In the genomic region with DNA sequence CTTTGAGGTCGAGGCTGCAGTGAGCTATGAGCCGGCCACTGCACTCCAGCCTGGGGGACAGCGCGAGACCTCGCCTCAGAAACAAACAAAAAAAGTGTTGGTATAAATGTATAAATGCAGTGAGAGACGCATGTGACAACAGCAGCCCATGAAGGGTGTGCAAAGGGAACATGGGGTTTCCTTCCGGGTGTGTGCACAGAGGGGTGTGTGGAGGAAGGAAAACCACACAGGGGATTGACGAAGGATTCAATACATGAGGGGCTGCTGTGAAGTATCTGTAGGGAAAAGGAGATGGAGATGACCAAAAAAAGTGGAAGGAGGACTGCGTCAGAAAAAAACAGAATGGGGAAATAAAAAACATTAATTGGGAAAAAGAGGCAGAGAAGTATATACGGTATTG, we compare ENCODE assay signal across 8 cellular contexts. TPM values are rescaled to one million over a fixed set of nuclear protein-coding genes. Genes with fewer than 3 reads are reported as not detected.
DNase-seq lines count a peak whose midpoint lies in the region; ATAC-seq and TF ChIP-seq lines count a peak whose summit lies in the region.

No MANE protein-coding gene starts in this region.

- H3K27me3 ChIP-seq in CD8-positive, alpha-beta T cell (ENCODE audit: insufficient read depth, low read length) = no peaks in the 10 kb centered on the region
- H3K27me3 ChIP-seq in effector memory CD4-positive, alpha-beta T cell (replicated peaks; ENCODE audit: control insufficient read depth, insufficient read depth, low read length, poor library complexity, severe bottlenecking) = no peaks in the 10 kb centered on the region
- H3K27me3 ChIP-seq in neural progenitor cell = peaks cover 19% of the 10 kb centered on the region

- peaks cover 14% of the 10 kb centered on the region for H3K4me1 ChIP-seq in CD8-positive, alpha-beta T cell (ENCODE audit: insufficient read depth, low read length)
- H3K4me1 ChIP-seq in effector memory CD4-positive, alpha-beta T cell (ENCODE audit: control insufficient read depth, insufficient read depth, low read length, poor library complexity, severe bottlenecking) = peaks cover 8% of the 10 kb centered on the region
- H3K4me1 ChIP-seq in neural progenitor cell = no peaks in the 10 kb centered on the region

- peaks cover 19% of the 10 kb centered on the region for H3K79me2 ChIP-seq in neural progenitor cell (ENCODE audit: low read depth)

- intact Hi-C loops in CD8-positive, alpha-beta T cell (cut with DNase I, micrococcal nuclease) = loop anchor here (2.0 to 5.0 kb wide), 3 partner anchors 40 to 259 kb away; partner anchors contain the start of genes PDCD7 (in 2 of the 2), PARP16 (in 1 of the 2) and SPG21 (in 1 of the 2)

- H3K27me3 Mint-ChIP-seq in CD8-positive, alpha-beta T cell (ENCODE audit: low read depth) = peaks cover 14% of the 10 kb centered on the region
- H3K27me3 Mint-ChIP-seq in neural progenitor cell (ENCODE audit: insufficient read depth, low read depth) = peaks cover 8% of the 10 kb centered on the region

- peak overlapping the region; percentile 68 for H3K27ac Mint-ChIP-seq in CD8-positive, alpha-beta T cell
- H3K27ac Mint-ChIP-seq in neural progenitor cell = peak overlapping the region; percentile 10

- no peak for TF ChIP-seq POLR2A in NB4 (IDR thresholded peaks at IDR 0.05; ENCODE audit: extremely low read depth, insufficient read length)

- H3K27ac ChIP-seq in CD8-positive, alpha-beta T cell (ENCODE audit: low read depth, low read length) = no peak overlapping the region
- peak overlapping the region; percentile 67 for H3K27ac ChIP-seq in effector memory CD4-positive, alpha-beta T cell (ENCODE audit: insufficient read depth, low read length, poor library complexity, severe bottlenecking)
- H3K27ac ChIP-seq in neural progenitor cell = no peak overlapping the region

- H3K4me3 ChIP-seq in CD8-positive, alpha-beta T cell (ENCODE audit: low read depth, low read length) = peak overlapping the region; percentile 69
- H3K4me3 ChIP-seq in NB4 (ENCODE audit: low read depth, low read length) = peak overlapping the region; percentile 92
- H3K4me3 ChIP-seq in effector memory CD4-positive, alpha-beta T cell (ENCODE audit: insufficient read depth, low read depth, low read length, poor library complexity, severe bottlenecking) = peak overlapping the region; percentile 94
- H3K4me3 ChIP-seq in neural progenitor cell = peak overlapping the region; percentile 88

- no peak overlapping the region for H2AFZ ChIP-seq in neural progenitor cell (replicated peaks)

- H3K4me1 Mint-ChIP-seq in CD8-positive, alpha-beta T cell (ENCODE audit: low read depth) = peaks cover 19% of the 10 kb centered on the region
- H3K4me1 Mint-ChIP-seq in neural progenitor cell = peaks cover 17% of the 10 kb centered on the region

- H3K9ac ChIP-seq in neural progenitor cell = no peak overlapping the region

- peaks cover 5% of the 10 kb centered on the region for H3K36me3 ChIP-seq in CD8-positive, alpha-beta T cell (ENCODE audit: insufficient read depth, low read length)
- peaks cover 16% of the 10 kb centered on the region for H3K36me3 ChIP-seq in effector memory CD4-positive, alpha-beta T cell (ENCODE audit: control insufficient read depth, insufficient read depth, low read length)
- peaks cover 3% of the 10 kb centered on the region for H3K36me3 ChIP-seq in neural progenitor cell

- DNase-seq in CD8-positive, alpha-beta T cell = peak in 1 of 7 experiments; percentile 28
- DNase-seq in NB4 (ENCODE audit: low read depth) = peak; percentile 31
- DNase-seq in effector memory CD4-positive, alpha-beta T cell = no peak
- no peak for DNase-seq in neural progenitor cell (ENCODE audit: low spot score)
- DNase-seq in D341Med (ENCODE audit: low spot score) = no peak
- no peak for DNase-seq in SKM-1 treated with dmso at 0.1 percent for 144 hours (lab: John Stamatoyannopoulos, UW; ENCODE audit: unreplicated experiment)
- DNase-seq in stimulated activated CD4-positive, alpha-beta T cell treated with anti-CD3 and anti-CD28 coated beads, Interleukin-4, amount 100 ng/mL, for 1 hour = no peak
- DNase-seq in NOMO-1 treated with dmso at 0.1 percent for 144 hours (lab: John Stamatoyannopoulos, UW; ENCODE audit: unreplicated experiment) = no peak

- H3K36me3 Mint-ChIP-seq in CD8-positive, alpha-beta T cell = peaks cover 35% of the 10 kb centered on the region
- peaks cover 9% of the 10 kb centered on the region for H3K36me3 Mint-ChIP-seq in neural progenitor cell

- POLR2A ChIA-PET in CD8-positive, alpha-beta T cell (lab: Charles Lee) = interaction anchor here (0.7 kb wide), 1 partner anchor 26 kb away, joined by 3 read pairs; no protein-coding TSS in a partner anchor

- no peaks in the 10 kb centered on the region for H3K9me3 ChIP-seq in CD8-positive, alpha-beta T cell (ENCODE audit: low read length)
- no peaks in the 10 kb centered on the region for H3K9me3 ChIP-seq in effector memory CD4-positive, alpha-beta T cell (ENCODE audit: control insufficient read depth, low read length)
- H3K9me3 ChIP-seq in neural progenitor cell (ENCODE audit: low read depth) = no peaks in the 10 kb centered on the region

- peaks cover 9% of the 10 kb centered on the region for H4K20me1 ChIP-seq in neural progenitor cell (ENCODE audit: low read depth)

- H3K9me3 Mint-ChIP-seq in CD8-positive, alpha-beta T cell = no peaks in the 10 kb centered on the region
- no peaks in the 10 kb centered on the region for H3K9me3 Mint-ChIP-seq in neural progenitor cell

- peaks cover 8% of the 10 kb centered on the region for H3F3A ChIP-seq in neural progenitor cell (ENCODE audit: low read depth)

- no peak for ATAC-seq in CD8-positive, alpha-beta T cell

- H3K4me3 Mint-ChIP-seq in CD8-positive, alpha-beta T cell = peak overlapping the region; percentile 86
- H3K4me3 Mint-ChIP-seq in neural progenitor cell = peak overlapping the region; percentile 86

- CTCF ChIA-PET in CD8-positive, alpha-beta T cell (lab: Charles Lee) = no interaction called here

- no peak for TF ChIP-seq CTCF in CD8-positive, alpha-beta T cell (IDR thresholded peaks at IDR 0.05)
- TF ChIP-seq CTCF in NB4 (IDR thresholded peaks at IDR 0.05; ENCODE audit: low read depth, low read length) (no peak), neural progenitor cell (IDR thresholded peaks at IDR 0.05) (no peak)

- peak overlapping the region; percentile 89 for H3K4me2 ChIP-seq in neural progenitor cell

RNA-seq across cellular contexts. Expression of gene MTFMT, which starts 1.1 kb away (rescaled TPM):
- total RNA-seq in CD8-positive, alpha-beta T cell = 1 to 10 TPM; 6.9 to 7.4 TPM
- total RNA-seq in neural progenitor cell (ENCODE audit: low replicate concordance) = 22.2 and 30.3 TPM in 2 replicates

RNA-seq across cellular contexts. Expression of gene SLC51B, which starts 16.8 kb away (rescaled TPM):
- total RNA-seq in CD8-positive, alpha-beta T cell = not detected
- total RNA-seq in neural progenitor cell (ENCODE audit: low replicate concordance) = not detected in 2 replicates

RNA-seq across cellular contexts. Expression of gene SPG21, which starts 38.6 kb away (rescaled TPM):
- 10 to 100 TPM; 25.1 to 28.2 TPM for total RNA-seq in CD8-positive, alpha-beta T cell
- total RNA-seq in neural progenitor cell (ENCODE audit: low replicate concordance) = 84.4 and 109 TPM in 2 replicates

RNA-seq across cellular contexts. Expression of gene RASL12, which starts 39.5 kb away (rescaled TPM):
- not detected for total RNA-seq in CD8-positive, alpha-beta T cell
- 5.8 and 7.7 TPM in 2 replicates for total RNA-seq in neural progenitor cell (ENCODE audit: low replicate concordance)

RNA-seq across cellular contexts. Expression of gene KBTBD13, which starts 48.2 kb away (rescaled TPM):
- total RNA-seq in CD8-positive, alpha-beta T cell = not detected
- total RNA-seq in neural progenitor cell (ENCODE audit: low replicate concordance) = not detected in 2 replicates
